8 cellular contexts compared by ENCODE assay signal in the genomic region with DNA sequence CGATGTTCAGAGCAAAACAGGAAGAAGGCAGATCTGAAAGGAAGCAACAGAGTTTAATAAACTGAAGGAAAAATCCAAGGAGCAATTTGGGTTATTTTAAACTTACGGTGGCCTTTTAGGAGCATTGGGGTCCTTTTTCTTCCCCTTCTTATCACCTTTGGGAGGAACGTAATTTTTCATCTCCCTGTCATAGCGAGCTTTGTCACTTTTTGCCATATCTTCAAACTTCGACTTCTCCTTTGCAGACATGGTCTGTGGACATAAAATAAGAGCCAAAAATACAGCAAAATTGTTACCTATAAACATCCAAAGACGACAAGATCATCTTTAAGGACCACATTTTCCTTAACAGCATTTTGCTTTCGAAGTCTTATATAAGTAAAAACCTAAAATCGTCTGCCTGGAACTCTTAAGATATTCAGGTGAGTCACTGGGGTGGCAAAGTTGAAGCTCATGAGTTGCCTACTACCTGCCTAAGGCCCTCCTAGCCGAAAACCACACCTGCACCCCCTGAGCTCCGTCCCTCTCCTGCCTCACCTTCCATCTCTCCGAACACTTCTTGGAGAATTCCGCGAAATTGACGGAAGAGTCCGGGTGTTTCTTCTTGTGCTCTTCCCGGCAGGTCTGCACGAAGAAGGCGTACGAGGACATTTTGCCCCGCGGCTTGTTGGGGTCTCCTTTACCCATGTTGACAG. TPM values are rescaled to one million over a fixed set of nuclear protein-coding genes. Genes with fewer than 3 reads are reported as not detected.
DNase-seq lines count a peak whose midpoint lies in the region; ATAC-seq, FAIRE-seq and TF ChIP-seq lines count a peak whose summit lies in the region.

No MANE protein-coding gene starts in this region.

- peaks cover 30% of the 10 kb centered on the region for H3K4me1 ChIP-seq in osteoblast (ENCODE audit: insufficient read depth, low read length)

- TF ChIP-seq CTCF in WERI-Rb-1 (IDR thresholded peaks at IDR 0.05; ENCODE audit: low read depth, low read length): no peak
- no peak for TF ChIP-seq CTCF in epithelial cell of esophagus (IDR thresholded peaks at IDR 0.05; ENCODE audit: insufficient read depth, low read depth, low read length, missing control alignments)
- TF ChIP-seq CTCF in osteoblast (IDR thresholded peaks at IDR 0.05; ENCODE audit: extremely low read depth, low read depth, low read length): no peak

- H3K4me3 ChIP-seq in WERI-Rb-1 (ENCODE audit: low read depth, low read length) (peak overlapping the region; percentile 83), epithelial cell of esophagus (ENCODE audit: low read length) (peak overlapping the region; percentile 96), osteoblast (ENCODE audit: insufficient read depth, low read length) (peak overlapping the region; percentile 95)

- ATAC-seq in GM21723 (IDR thresholded peaks at IDR 0.05; ENCODE audit: unreplicated experiment): no peak

- no peaks in the 10 kb centered on the region for H3K27me3 ChIP-seq in WERI-Rb-1 (ENCODE audit: insufficient read depth, low read depth, severe bottlenecking)
- H3K27me3 ChIP-seq in osteoblast (ENCODE audit: insufficient read depth, low read length): no peaks in the 10 kb centered on the region

- H3K4me2 ChIP-seq in osteoblast (ENCODE audit: insufficient read depth, low read length): peak overlapping the region; percentile 93

- DNase-seq in activated gamma-delta T cell treated with Interleukin-2 at 50 U/mL for 16 hours (peak; percentile 10), activated gamma-delta T cell (lab: John Stamatoyannopoulos, UW) (no peak), WERI-Rb-1 (no peak), epithelial cell of esophagus (ENCODE audit: low read depth) (peak; percentile 71), osteoblast (ENCODE audit: insufficient read length, low spot score, missing footprints) (peak; percentile 78), HTR-8/SVneo (ENCODE audit: insufficient read length, low spot score) (no peak)
- DNase-seq in NK-92 treated with Interleukin-12 subunit alpha and Interleukin-12 subunit beta, amount 100 ng/mL, for 24 hours (lab: John Stamatoyannopoulos, UW): no peak

- H3K9me3 ChIP-seq in WERI-Rb-1 (ENCODE audit: severe bottlenecking) (no peaks in the 10 kb centered on the region), osteoblast (ENCODE audit: low read depth, low read length) (no peaks in the 10 kb centered on the region)

- H2AFZ ChIP-seq in osteoblast (ENCODE audit: low read length): no peak overlapping the region

- peaks cover 31% of the 10 kb centered on the region for H3K79me2 ChIP-seq in osteoblast (ENCODE audit: insufficient read depth, low read length)

- FAIRE-seq in HTR-8/SVneo (lab: Jason Lieb, UNC): no peak

- H3K27ac ChIP-seq in WERI-Rb-1 (peak overlapping the region; percentile 99), osteoblast (ENCODE audit: low read depth, low read length) (peak overlapping the region; percentile 57)

- H4K20me1 ChIP-seq in osteoblast (ENCODE audit: insufficient read depth, low read length): peaks cover 15% of the 10 kb centered on the region

- peaks cover 62% of the 10 kb centered on the region for H3K36me3 ChIP-seq in WERI-Rb-1
- peaks cover 41% of the 10 kb centered on the region for H3K36me3 ChIP-seq in osteoblast (ENCODE audit: insufficient read depth, low read length)

RNA-seq across cellular contexts. Expression of gene HMGB2, which starts 1.0 kb away (rescaled TPM):
- total RNA-seq in osteoblast: 29.2 and 30.4 TPM in 2 replicates

RNA-seq across cellular contexts. Expression of gene SAP30, which starts 37.6 kb away (rescaled TPM):
- 22.1 and 25.3 TPM in 2 replicates for total RNA-seq in osteoblast

Comparison
In these comparisons a context has a peak if more than half of its experiments do, and no peak if none do; other contexts are left out.
1. DNase-seq: peak in activated gamma-delta T cell treated with Interleukin-2 at 50 U/mL for 16 hours (single experiment), epithelial cell of esophagus (single experiment) and osteoblast (single experiment); none in activated gamma-delta T cell (single experiment), WERI-Rb-1 (single experiment), HTR-8/SVneo (single experiment) and NK-92 treated with Interleukin-12 subunit alpha and Interleukin-12 subunit beta, amount 100 ng/mL, for 24 hours (single experiment).
2. Peak in every context shown above with its lines, with median percentiles within 50 percentile points of each other: H3K4me3 ChIP-seq.